Comparison of ENCODE assay signal across 1 cellular context in the genomic region with DNA sequence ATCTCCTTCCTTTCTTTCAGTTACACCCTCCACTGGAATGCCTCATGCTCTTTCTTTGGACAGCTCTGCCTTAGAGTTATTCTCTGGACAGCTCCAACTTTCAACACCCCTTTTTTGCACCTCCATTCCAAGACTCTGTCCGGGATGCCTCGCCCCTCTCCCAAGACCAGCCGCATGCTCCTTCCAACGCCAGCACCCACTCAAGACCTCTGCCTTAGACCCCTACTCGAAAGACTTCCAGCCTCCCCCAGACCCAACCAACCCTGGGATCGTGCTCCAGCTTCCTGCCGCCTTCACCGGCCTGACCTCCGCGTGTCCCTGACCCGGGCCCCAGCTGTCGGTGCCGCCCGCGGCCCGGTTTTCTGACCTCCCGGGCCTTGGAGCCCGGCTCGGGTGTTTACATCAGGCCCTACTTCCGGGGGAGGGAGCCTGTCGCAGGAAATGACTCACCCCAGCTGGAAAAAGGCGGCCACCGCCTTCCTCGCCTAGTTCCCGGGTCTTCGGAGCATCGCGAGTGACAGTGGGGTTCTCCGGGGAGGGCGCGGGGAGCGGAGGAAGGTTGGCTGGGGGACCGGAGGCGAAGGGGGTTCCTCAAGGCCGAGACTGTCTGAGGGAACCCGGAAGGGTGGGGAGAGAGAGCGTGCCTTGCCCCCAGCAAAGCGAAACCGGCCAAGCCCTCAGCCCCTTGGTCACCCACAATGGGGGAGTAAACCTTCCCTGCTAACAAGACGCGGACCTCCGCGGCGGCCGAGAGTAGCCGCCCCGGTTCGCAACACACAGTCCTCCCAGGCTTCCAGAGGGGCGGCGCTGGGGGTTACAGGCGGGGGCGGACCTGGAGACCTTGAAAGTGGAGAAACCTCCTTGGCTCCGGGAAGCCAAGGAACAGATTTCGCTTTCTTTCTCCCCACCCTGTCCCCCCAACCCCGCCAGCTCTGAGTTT.
TF ChIP-seq lines count a peak whose summit lies in the region.

A gene (minus strand): TSS at position 399 of the 940 bp plus-strand sequence. CDS start 1,792 bp downstream, outside the sequence.

TF ChIP-seq in HepG2, 621 proteins besides CTCF, POLR2A, EP300 and RAD21 (continued from another document and continues in another):
- TF ChIP-seq, protein P1, sequence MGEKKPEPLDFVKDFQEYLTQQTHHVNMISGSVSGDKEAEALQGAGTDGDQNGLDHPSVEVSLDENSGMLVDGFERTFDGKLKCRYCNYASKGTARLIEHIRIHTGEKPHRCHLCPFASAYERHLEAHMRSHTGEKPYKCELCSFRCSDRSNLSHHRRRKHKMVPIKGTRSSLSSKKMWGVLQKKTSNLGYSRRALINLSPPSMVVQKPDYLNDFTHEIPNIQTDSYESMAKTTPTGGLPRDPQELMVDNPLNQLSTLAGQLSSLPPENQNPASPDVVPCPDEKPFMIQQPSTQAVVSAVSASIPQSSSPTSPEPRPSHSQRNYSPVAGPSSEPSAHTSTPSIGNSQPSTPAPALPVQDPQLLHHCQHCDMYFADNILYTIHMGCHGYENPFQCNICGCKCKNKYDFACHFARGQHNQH (CRISPR knock-in tag; IDR thresholded peaks at IDR 0.05): no peak
- no peak for TF ChIP-seq PITX1 (CRISPR knock-in tag; IDR thresholded peaks at IDR 0.05)
- TF ChIP-seq RCOR2 (CRISPR knock-in tag; IDR thresholded peaks at IDR 0.05): no peak
- TF ChIP-seq, protein P2, sequence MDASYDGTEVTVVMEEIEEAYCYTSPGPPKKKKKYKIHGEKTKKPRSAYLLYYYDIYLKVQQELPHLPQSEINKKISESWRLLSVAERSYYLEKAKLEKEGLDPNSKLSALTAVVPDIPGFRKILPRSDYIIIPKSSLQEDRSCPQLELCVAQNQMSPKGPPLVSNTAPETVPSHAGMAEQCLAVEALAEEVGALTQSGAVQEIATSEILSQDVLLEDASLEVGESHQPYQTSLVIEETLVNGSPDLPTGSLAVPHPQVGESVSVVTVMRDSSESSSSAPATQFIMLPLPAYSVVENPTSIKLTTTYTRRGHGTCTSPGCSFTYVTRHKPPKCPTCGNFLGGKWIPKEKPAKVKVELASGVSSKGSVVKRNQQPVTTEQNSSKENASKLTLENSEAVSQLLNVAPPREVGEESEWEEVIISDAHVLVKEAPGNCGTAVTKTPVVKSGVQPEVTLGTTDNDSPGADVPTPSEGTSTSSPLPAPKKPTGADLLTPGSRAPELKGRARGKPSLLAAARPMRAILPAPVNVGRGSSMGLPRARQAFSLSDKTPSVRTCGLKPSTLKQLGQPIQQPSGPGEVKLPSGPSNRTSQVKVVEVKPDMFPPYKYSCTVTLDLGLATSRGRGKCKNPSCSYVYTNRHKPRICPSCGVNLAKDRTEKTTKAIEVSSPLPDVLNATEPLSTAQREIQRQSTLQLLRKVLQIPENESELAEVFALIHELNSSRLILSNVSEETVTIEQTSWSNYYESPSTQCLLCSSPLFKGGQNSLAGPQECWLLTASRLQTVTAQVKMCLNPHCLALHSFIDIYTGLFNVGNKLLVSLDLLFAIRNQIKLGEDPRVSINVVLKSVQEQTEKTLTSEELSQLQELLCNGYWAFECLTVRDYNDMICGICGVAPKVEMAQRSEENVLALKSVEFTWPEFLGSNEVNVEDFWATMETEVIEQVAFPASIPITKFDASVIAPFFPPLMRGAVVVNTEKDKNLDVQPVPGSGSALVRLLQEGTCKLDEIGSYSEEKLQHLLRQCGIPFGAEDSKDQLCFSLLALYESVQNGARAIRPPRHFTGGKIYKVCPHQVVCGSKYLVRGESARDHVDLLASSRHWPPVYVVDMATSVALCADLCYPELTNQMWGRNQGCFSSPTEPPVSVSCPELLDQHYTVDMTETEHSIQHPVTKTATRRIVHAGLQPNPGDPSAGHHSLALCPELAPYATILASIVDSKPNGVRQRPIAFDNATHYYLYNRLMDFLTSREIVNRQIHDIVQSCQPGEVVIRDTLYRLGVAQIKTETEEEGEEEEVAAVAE (CRISPR knock-in tag; IDR thresholded peaks at IDR 0.05; ENCODE audit: borderline replicate concordance): no peak
- no peak for TF ChIP-seq TP53 (CRISPR knock-in tag; conservative IDR thresholded peaks at IDR 0.05)
- no peak for TF ChIP-seq SIX1 (CRISPR knock-in tag; IDR thresholded peaks at IDR 0.05; ENCODE audit: borderline replicate concordance)
- TF ChIP-seq, protein P3, sequence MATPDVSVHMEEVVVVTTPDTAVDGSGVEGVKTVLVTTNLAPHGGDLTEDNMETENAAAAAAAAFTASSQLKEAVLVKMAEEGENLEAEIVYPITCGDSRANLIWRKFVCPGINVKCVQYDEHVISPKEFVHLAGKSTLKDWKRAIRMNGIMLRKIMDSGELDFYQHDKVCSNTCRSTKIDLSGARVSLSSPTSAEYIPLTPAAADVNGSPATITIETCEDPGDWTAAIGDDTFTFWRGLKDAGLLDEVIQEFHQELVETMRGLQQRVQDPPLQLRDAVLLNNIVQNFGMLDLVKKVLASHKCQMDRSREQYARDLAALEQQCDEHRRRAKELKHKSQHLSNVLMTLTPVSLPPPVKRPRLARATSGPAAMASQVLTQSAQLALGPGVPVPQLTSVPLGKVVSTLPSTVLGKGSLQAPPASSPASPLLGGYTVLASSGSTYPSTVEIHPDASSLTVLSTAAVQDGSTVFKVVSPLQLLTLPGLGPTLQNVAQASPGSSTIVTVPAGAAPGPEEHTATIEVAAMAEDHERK (CRISPR knock-in tag; IDR thresholded peaks at IDR 0.05; ENCODE audit: low read depth): no peak
- TF ChIP-seq BHLHE40 (IDR thresholded peaks at IDR 0.05; ENCODE audit: low read length): no peak
- no peak for TF ChIP-seq ZNF329 (CRISPR knock-in tag; IDR thresholded peaks at IDR 0.05; ENCODE audit: low read depth)
- no peak for TF ChIP-seq SOX5 (CRISPR knock-in tag; IDR thresholded peaks at IDR 0.05; ENCODE audit: borderline replicate concordance)
- peak; percentile 48 for TF ChIP-seq AGO2 (optimal IDR thresholded peaks at IDR 0.05; ENCODE audit: low read depth, low read length)
- no peak for TF ChIP-seq FOXO1 (CRISPR knock-in tag; IDR thresholded peaks at IDR 0.05)
- TF ChIP-seq EHMT2 (IDR thresholded peaks at IDR 0.05; ENCODE audit: borderline replicate concordance, low read depth, low read length): no peak
- TF ChIP-seq KLF9 (CRISPR knock-in tag; IDR thresholded peaks at IDR 0.05; ENCODE audit: low read depth): no peak
- no peak for TF ChIP-seq ZFP90 (CRISPR knock-in tag; IDR thresholded peaks at IDR 0.05; ENCODE audit: borderline replicate concordance)
- TF ChIP-seq GATAD1 (CRISPR knock-in tag; IDR thresholded peaks at IDR 0.05): peak; percentile 81
- TF ChIP-seq, protein P4, sequence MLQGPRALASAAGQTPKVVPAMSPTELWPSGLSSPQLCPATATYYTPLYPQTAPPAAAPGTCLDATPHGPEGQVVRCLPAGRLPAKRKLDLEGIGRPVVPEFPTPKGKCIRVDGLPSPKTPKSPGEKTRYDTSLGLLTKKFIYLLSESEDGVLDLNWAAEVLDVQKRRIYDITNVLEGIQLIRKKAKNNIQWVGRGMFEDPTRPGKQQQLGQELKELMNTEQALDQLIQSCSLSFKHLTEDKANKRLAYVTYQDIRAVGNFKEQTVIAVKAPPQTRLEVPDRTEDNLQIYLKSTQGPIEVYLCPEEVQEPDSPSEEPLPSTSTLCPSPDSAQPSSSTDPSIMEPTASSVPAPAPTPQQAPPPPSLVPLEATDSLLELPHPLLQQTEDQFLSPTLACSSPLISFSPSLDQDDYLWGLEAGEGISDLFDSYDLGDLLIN (CRISPR knock-in tag; IDR thresholded peaks at IDR 0.05; ENCODE audit: borderline replicate concordance): no peak
- no peak for TF ChIP-seq ZBTB1 (CRISPR knock-in tag; IDR thresholded peaks at IDR 0.05; ENCODE audit: borderline replicate concordance)
- TF ChIP-seq HOXA7 (CRISPR knock-in tag; IDR thresholded peaks at IDR 0.05): no peak
- TF ChIP-seq, protein P5, sequence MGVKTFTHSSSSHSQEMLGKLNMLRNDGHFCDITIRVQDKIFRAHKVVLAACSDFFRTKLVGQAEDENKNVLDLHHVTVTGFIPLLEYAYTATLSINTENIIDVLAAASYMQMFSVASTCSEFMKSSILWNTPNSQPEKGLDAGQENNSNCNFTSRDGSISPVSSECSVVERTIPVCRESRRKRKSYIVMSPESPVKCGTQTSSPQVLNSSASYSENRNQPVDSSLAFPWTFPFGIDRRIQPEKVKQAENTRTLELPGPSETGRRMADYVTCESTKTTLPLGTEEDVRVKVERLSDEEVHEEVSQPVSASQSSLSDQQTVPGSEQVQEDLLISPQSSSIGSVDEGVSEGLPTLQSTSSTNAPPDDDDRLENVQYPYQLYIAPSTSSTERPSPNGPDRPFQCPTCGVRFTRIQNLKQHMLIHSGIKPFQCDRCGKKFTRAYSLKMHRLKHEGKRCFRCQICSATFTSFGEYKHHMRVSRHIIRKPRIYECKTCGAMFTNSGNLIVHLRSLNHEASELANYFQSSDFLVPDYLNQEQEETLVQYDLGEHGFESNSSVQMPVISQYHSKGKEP (CRISPR knock-in tag; IDR thresholded peaks at IDR 0.05): no peak
- TF ChIP-seq ZNF256 (CRISPR knock-in tag; conservative IDR thresholded peaks at IDR 0.05): no peak
- TF ChIP-seq, protein P6, sequence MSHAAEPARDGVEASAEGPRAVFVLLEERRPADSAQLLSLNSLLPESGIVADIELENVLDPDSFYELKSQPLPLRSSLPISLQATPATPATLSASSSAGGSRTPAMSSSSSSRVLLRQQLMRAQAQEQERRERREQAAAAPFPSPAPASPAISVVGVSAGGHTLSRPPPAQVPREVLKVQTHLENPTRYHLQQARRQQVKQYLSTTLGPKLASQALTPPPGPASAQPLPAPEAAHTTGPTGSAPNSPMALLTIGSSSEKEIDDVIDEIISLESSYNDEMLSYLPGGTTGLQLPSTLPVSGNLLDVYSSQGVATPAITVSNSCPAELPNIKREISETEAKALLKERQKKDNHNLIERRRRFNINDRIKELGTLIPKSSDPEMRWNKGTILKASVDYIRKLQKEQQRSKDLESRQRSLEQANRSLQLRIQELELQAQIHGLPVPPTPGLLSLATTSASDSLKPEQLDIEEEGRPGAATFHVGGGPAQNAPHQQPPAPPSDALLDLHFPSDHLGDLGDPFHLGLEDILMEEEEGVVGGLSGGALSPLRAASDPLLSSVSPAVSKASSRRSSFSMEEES (CRISPR knock-in tag; IDR thresholded peaks at IDR 0.05): no peak; the same call in 1 of the 2 replicates
- TF ChIP-seq, protein P7, sequence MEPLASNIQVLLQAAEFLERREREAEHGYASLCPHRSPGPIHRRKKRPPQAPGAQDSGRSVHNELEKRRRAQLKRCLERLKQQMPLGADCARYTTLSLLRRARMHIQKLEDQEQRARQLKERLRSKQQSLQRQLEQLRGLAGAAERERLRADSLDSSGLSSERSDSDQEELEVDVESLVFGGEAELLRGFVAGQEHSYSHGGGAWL (CRISPR knock-in tag; IDR thresholded peaks at IDR 0.05): peak; percentile 44; the same call in 1 of the 2 replicates
- TF ChIP-seq NR3C1 (CRISPR knock-in tag; IDR thresholded peaks at IDR 0.05): no peak
- peak; percentile 60 for TF ChIP-seq MED1 (CRISPR knock-in tag; IDR thresholded peaks at IDR 0.05)
- no peak for TF ChIP-seq PCBP1 (IDR thresholded peaks at IDR 0.05; ENCODE audit: borderline replicate concordance, low read depth, low read length)
- no peak for TF ChIP-seq SIN3A (IDR thresholded peaks at IDR 0.05; ENCODE audit: borderline replicate concordance, low read depth, low read length)
- no peak for TF ChIP-seq NR1H2 (CRISPR knock-in tag; IDR thresholded peaks at IDR 0.05; ENCODE audit: borderline replicate concordance, low read depth)
- TF ChIP-seq, protein P8, sequence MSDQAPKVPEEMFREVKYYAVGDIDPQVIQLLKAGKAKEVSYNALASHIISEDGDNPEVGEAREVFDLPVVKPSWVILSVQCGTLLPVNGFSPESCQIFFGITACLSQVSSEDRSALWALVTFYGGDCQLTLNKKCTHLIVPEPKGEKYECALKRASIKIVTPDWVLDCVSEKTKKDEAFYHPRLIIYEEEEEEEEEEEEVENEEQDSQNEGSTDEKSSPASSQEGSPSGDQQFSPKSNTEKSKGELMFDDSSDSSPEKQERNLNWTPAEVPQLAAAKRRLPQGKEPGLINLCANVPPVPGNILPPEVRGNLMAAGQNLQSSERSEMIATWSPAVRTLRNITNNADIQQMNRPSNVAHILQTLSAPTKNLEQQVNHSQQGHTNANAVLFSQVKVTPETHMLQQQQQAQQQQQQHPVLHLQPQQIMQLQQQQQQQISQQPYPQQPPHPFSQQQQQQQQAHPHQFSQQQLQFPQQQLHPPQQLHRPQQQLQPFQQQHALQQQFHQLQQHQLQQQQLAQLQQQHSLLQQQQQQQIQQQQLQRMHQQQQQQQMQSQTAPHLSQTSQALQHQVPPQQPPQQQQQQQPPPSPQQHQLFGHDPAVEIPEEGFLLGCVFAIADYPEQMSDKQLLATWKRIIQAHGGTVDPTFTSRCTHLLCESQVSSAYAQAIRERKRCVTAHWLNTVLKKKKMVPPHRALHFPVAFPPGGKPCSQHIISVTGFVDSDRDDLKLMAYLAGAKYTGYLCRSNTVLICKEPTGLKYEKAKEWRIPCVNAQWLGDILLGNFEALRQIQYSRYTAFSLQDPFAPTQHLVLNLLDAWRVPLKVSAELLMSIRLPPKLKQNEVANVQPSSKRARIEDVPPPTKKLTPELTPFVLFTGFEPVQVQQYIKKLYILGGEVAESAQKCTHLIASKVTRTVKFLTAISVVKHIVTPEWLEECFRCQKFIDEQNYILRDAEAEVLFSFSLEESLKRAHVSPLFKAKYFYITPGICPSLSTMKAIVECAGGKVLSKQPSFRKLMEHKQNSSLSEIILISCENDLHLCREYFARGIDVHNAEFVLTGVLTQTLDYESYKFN (CRISPR knock-in tag; conservative IDR thresholded peaks at IDR 0.05): peak; percentile 35; the same call in 1 of the 2 replicates
- TF ChIP-seq HDAC6 (IDR thresholded peaks at IDR 0.05; ENCODE audit: low read depth, low read length): no peak
